ENCODE assay signal across 18 cellular contexts in the genomic region with DNA sequence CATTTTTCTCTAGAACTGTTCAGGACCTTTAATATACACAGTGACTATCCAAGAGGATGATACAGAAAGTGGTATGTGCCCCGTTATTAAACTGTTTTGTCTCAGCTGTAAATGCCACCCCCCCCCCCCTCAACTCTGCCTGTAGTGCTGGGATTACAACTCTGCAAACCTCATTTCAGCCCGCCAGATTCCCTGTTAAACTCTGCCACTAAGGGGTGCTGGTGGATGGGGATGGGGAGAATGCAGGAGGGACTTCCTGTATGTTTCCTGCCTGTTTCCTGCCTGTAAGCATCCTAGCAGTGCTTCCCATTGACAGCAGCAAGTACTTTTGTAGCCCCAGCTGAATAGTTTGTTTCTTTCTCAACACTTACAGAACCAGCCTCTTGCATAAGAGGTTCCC.
DNase-seq lines count a peak whose midpoint lies in the region; ATAC-seq and TF ChIP-seq lines count a peak whose summit lies in the region.
"Had no signal": no experiment of that assay in that cellular context is flagged by ENCODE, and none has a peak within 500 bp of the region (broad histone marks: within the 10 kb centered on the region; RNA-seq: fewer than 3 reads in every experiment).

No MANE protein-coding gene starts in this region.

- POLR2A ChIA-PET in SK-N-SH (lab: Yijun Ruan, JAX) = no interaction called here

- no peak for TF ChIP-seq CTCF in SK-N-SH (IDR thresholded peaks at IDR 0.05)

- 65% methylated on average over 2 of the region's 2 CpGs for WGBS in SK-N-SH (ENCODE audit: low lambda C conversion rate)

- H3K4me1 ChIP-seq in BLaER1 (peaks cover 88% of the 10 kb centered on the region), SK-N-SH (ENCODE audit: control insufficient read depth in 1 of 2, insufficient read depth in 2 of 2, low read depth in 1 of 2, low read length in 1 of 2) (peaks cover 0 to 9% of the 10 kb centered on the region in 2 experiments; a peak in 1 of 4 replicates)
- H3K4me1 ChIP-seq: stomach had no signal

- H3K4me3 ChIP-seq in BLaER1 = no peak overlapping the region
- H3K4me3 ChIP-seq in SK-N-SH (ENCODE audit: low read depth in 2 of 2, low read length in 1 of 2) = no peak overlapping the region
- H3K4me3 ChIP-seq: smooth muscle cell, stomach had no signal

- CTCF ChIA-PET in SK-N-SH (lab: Yijun Ruan, JAX) = interaction anchor here (0.7 to 3.2 kb wide), 2 partner anchors 13 to 304 kb away, joined by 3 to 15 read pairs; no protein-coding TSS in a partner anchor

- TF ChIP-seq RAD21 in SK-N-SH (IDR thresholded peaks at IDR 0.05; ENCODE audit: low read length) = peak; percentile 27; the same call in 1 of the 2 replicates

- H3K36me3 ChIP-seq in BLaER1 (no peaks in the 10 kb centered on the region), SK-N-SH (replicated peaks in 1 of 2; ENCODE audit: control insufficient read depth in 1 of 2, insufficient read depth in 2 of 2, low read length in 1 of 2) (no peaks in the 10 kb centered on the region)
- H3K36me3 ChIP-seq: stomach had no signal

- H3K9ac ChIP-seq in BLaER1 (no peak overlapping the region), SK-N-SH (no peak overlapping the region)

- peak overlapping the region; percentile 67 for H3K4me2 ChIP-seq in BLaER1
- H3K4me2 ChIP-seq in SK-N-SH = no peak overlapping the region
- H3K4me2 ChIP-seq: smooth muscle cell had no signal

- no peak overlapping the region for H2AFZ ChIP-seq in SK-N-SH (ENCODE audit: low read depth)

- no peaks in the 10 kb centered on the region for H3K9me2 ChIP-seq in SK-N-SH

- no peak for TF ChIP-seq EP300 in SK-N-SH (IDR thresholded peaks at IDR 0.05; ENCODE audit: borderline replicate concordance in 1 of 2, low read depth in 1 of 2, low read length in 1 of 2)

- no peaks in the 10 kb centered on the region for H4K20me1 ChIP-seq in BLaER1
- H4K20me1 ChIP-seq in SK-N-SH (ENCODE audit: insufficient read depth) = no peaks in the 10 kb centered on the region

- peak; percentile 1 for DNase-seq in HK-2 (ENCODE audit: unreplicated experiment)
- peak; percentile 16 for DNase-seq in SK-N-SH
- peak; percentile 2 for DNase-seq in glomerular visceral epithelial cell (ENCODE audit: extremely low spot score)
- no peak for DNase-seq in occipital lobe (lab: John Stamatoyannopoulos, UW)
- no peak for DNase-seq in SK-N-DZ (ENCODE audit: low spot score)
- no peak for DNase-seq in amygdala (lab: John Stamatoyannopoulos, UW)
- DNase-seq: activated CD8-positive, alpha-beta memory T cell treated with anti-CD3 and anti-CD28 coated beads, Interleukin-2, amount 50 U/mL, for 48 hours; CD4-positive, CD25-positive, alpha-beta regulatory T cell; cerebellar nuclear complex; erythroblast; hypothalamus; mesenchymal stem cell; NCI-H1105 treated with DMSO at 0.1 percent for 48 hours; NCI-H510A treated with DMSO at 0.1 percent for 48 hours; stomach had no signal

- no peaks in the 10 kb centered on the region for H3F3A ChIP-seq in SK-N-SH (replicated peaks; ENCODE audit: insufficient read depth)

- H3K27me3 ChIP-seq in BLaER1 = no peaks in the 10 kb centered on the region
- no peaks in the 10 kb centered on the region; the same call in 1 of the 2 replicates for H3K27me3 ChIP-seq in SK-N-SH (ENCODE audit: insufficient read depth)

- no peaks in the 10 kb centered on the region for H3K79me2 ChIP-seq in SK-N-SH (ENCODE audit: insufficient read depth)

- H3K27ac ChIP-seq in BLaER1 (no peak overlapping the region), SK-N-SH (ENCODE audit: low read depth in 2 of 2, low read length in 1 of 2) (no peak overlapping the region)
- H3K27ac ChIP-seq: stomach had no signal

- H3K9me3 ChIP-seq in BLaER1 (no peaks in the 10 kb centered on the region), SK-N-SH (no peaks in the 10 kb centered on the region)
- H3K9me3 ChIP-seq: stomach had no signal

- ATAC-seq in activated CD4-positive, CD25-positive, alpha-beta regulatory T cell treated with anti-CD3 and anti-CD28 coated beads, Interleukin-2, amount 50 U/mL, for 24 hours = no peak

TF ChIP-seq in SK-N-SH, 30 proteins besides CTCF, POLR2A, EP300 and RAD21:
- TF ChIP-seq SMC3 (IDR thresholded peaks at IDR 0.05; ENCODE audit: low read depth, low read length) (0 out of 2 replicates have a peak, but pooled peaks have one; percentile 13), GABPA (IDR thresholded peaks at IDR 0.05; ENCODE audit: low read depth) (peak; percentile 20; the same call in 1 of the 2 replicates)
- TF ChIP-seq, protein P1, sequence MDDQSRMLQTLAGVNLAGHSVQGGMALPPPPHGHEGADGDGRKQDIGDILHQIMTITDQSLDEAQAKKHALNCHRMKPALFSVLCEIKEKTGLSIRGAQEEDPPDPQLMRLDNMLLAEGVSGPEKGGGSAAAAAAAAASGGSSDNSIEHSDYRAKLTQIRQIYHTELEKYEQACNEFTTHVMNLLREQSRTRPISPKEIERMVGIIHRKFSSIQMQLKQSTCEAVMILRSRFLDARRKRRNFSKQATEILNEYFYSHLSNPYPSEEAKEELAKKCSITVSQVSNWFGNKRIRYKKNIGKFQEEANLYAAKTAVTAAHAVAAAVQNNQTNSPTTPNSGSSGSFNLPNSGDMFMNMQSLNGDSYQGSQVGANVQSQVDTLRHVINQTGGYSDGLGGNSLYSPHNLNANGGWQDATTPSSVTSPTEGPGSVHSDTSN (IDR thresholded peaks at IDR 0.05) = no peak

Comparison
In these comparisons a context has a peak if more than half of its experiments do, and no peak if none do; other contexts are left out.
1. DNase-seq: peak in HK-2 (single experiment), SK-N-SH (single experiment) and glomerular visceral epithelial cell (single experiment); none in occipital lobe (single experiment), SK-N-DZ (single experiment) and amygdala (0 of 56).